In the genomic region with DNA sequence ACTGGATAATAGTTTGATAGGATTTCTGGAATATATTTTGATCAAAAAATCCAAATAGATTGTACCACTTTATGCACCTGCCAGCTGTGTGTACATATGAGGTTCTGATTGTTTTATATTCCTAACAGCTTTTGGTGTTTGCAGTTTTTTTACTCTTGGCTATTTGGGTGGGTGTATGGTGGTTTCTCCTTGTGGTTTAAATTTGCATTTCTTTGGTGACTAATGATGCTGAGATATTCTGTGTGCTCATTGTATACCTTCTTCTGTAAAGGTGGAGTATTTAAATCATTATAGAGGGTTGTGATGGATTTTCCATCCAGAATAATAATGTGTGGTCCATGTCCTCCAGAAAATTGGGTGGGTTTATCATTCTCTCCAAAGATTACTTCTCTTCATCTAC, we compare ENCODE assay signal across 28 cellular contexts.
"Had no signal": no experiment of that assay in that cellular context is flagged by ENCODE, and none has a peak within 500 bp of the region (broad histone marks: within the 10 kb centered on the region; RNA-seq: fewer than 3 reads in every experiment).

No MANE protein-coding gene starts in this region.

- H3K9me3 Mint-ChIP-seq: dendritic cell treated with granulocyte-macrophage colony-stimulating factor and Interleukin-4, amounts not matched to agents 40 ng/mL and 50 ng/mL, for 4 days had no signal

- H3K36me3 Mint-ChIP-seq: mesothelial cell of epicardium, naive B cell had no signal

- ATAC-seq: effector memory CD8-positive, alpha-beta T cell; esophagus mucosa; gastrocnemius medialis; heart right ventricle; left cardiac atrium; left lung; left ventricle myocardium superior; lower lobe of right lung; mucosa of descending colon had no signal

- H3K4me1 Mint-ChIP-seq: naive B cell had no signal

- H3K27ac ChIP-seq: colonic mucosa, epithelial cell of prostate, esophagus squamous epithelium, gastrocnemius medialis, heart right ventricle, left lung, lower lobe of right lung had no signal

- FAIRE-seq: endometrium, islet of Langerhans, keratinocyte had no signal

- H3K4me1 ChIP-seq: colonic mucosa, esophagus squamous epithelium, gastrocnemius medialis, heart right ventricle, left lung, lower lobe of right lung had no signal

- H3K36me3 ChIP-seq: colonic mucosa, esophagus squamous epithelium, gastrocnemius medialis, heart right ventricle, left lung, lower lobe of right lung had no signal

- H3K27me3 ChIP-seq: colonic mucosa, esophagus squamous epithelium, gastrocnemius medialis, heart right ventricle, left lung had no signal

- H3K4me3 ChIP-seq: colonic mucosa, esophagus squamous epithelium, gastrocnemius medialis, heart right ventricle, left lung, lower lobe of right lung, mucosa of descending colon had no signal

- DNase-seq: colonic mucosa; cortex of kidney; effector CD8-positive, alpha-beta T cell; effector memory CD8-positive, alpha-beta T cell; endodermal cell; erythroblast; esophagus squamous epithelium; foreskin fibroblast; foreskin melanocyte; gastrocnemius medialis; glutamatergic neuron; head of caudate nucleus; heart right ventricle; hippocampal formation; left cardiac atrium; left lung; left ventricle myocardium superior; lower lobe of right lung; mesenchymal stem cell; mucosa of descending colon; naive B cell had no signal

- H3K4me3 Mint-ChIP-seq: dendritic cell treated with granulocyte-macrophage colony-stimulating factor and Interleukin-4, amounts not matched to agents 40 ng/mL and 50 ng/mL, for 4 days; effector memory CD8-positive, alpha-beta T cell; endodermal cell; mesothelial cell of epicardium had no signal

- H3K9me3 ChIP-seq: colonic mucosa, esophagus squamous epithelium, gastrocnemius medialis, heart right ventricle, left lung, lower lobe of right lung, mucosa of descending colon had no signal

- H3K27me3 Mint-ChIP-seq: dendritic cell treated with granulocyte-macrophage colony-stimulating factor and Interleukin-4, amounts not matched to agents 40 ng/mL and 50 ng/mL, for 4 days; effector memory CD8-positive, alpha-beta T cell had no signal

- H3K27ac Mint-ChIP-seq: dendritic cell treated with granulocyte-macrophage colony-stimulating factor and Interleukin-4, amounts not matched to agents 40 ng/mL and 50 ng/mL, for 4 days; effector memory CD8-positive, alpha-beta T cell; endodermal cell; mesothelial cell of epicardium; naive B cell had no signal
